ENCODE assay signal across 25 cellular contexts in the genomic region with DNA sequence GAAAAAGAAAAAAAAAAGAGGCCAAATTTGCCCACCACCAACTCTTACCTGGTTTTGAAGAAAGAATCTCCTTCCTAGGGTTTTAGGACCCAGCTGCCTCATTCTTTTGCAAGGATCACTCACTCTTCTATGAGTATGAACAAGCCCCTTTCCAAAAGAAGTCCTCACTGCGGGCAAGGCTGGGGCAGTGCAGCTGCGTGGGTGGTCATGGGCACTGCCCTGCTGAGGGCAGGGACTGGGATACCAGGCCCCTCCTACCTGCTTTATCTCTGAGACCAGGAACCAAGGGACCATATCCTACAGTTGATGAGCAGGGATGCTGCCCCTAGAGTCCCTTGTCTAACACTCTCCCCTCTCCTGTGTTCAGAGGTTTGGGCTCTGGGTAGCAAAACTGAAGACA. TPM values are rescaled to one million over a fixed set of nuclear protein-coding genes. Genes with fewer than 3 reads are reported as not detected.
DNase-seq lines count a peak whose midpoint lies in the region; ATAC-seq, FAIRE-seq and TF ChIP-seq lines count a peak whose summit lies in the region.
"Had no signal": no experiment of that assay in that cellular context is flagged by ENCODE, and none has a peak within 500 bp of the region (broad histone marks: within the 10 kb centered on the region; RNA-seq: fewer than 3 reads in every experiment).

No MANE protein-coding gene starts in this region.

- H3K27ac ChIP-seq in mammary epithelial cell (ENCODE audit: insufficient read depth, low read depth, low read length), result no peak overlapping the region
- H3K27ac ChIP-seq in SJCRH30, result no peak overlapping the region

- H3K4me1 ChIP-seq in mammary epithelial cell (ENCODE audit: insufficient read depth, low read length) (no peaks in the 10 kb centered on the region), SJCRH30 (no peaks in the 10 kb centered on the region)

- H3K4me3 Mint-ChIP-seq in MCF 10A (ENCODE audit: unreplicated experiment), result no peak overlapping the region
- peak overlapping the region; percentile 12 for H3K4me3 Mint-ChIP-seq in neural crest cell

- no peaks in the 10 kb centered on the region for H3K27me3 Mint-ChIP-seq in MCF 10A (ENCODE audit: insufficient read depth, unreplicated experiment)
- H3K27me3 Mint-ChIP-seq in neural crest cell (ENCODE audit: low read depth), result peaks cover 5% of the 10 kb centered on the region
- H3K27me3 Mint-ChIP-seq: CD8-positive, alpha-beta memory T cell had no signal

- H3K27me3 ChIP-seq in mammary epithelial cell (ENCODE audit: insufficient read depth, low read length), result no peaks in the 10 kb centered on the region
- no peaks in the 10 kb centered on the region for H3K27me3 ChIP-seq in bronchial epithelial cell (ENCODE audit: control insufficient read depth, insufficient read depth, low read length)
- no peaks in the 10 kb centered on the region for H3K27me3 ChIP-seq in SJCRH30

- H4K20me1 ChIP-seq in mammary epithelial cell (ENCODE audit: insufficient read depth, low read length), result no peaks in the 10 kb centered on the region

- no peaks in the 10 kb centered on the region for H3K36me3 ChIP-seq in mammary epithelial cell (ENCODE audit: insufficient read depth, low read length)
- H3K36me3 ChIP-seq in bronchial epithelial cell (ENCODE audit: control insufficient read depth, insufficient read depth, low read length), result no peaks in the 10 kb centered on the region
- H3K36me3 ChIP-seq in SJCRH30, result no peaks in the 10 kb centered on the region

- H3K4me3 ChIP-seq in mammary epithelial cell (replicated peaks in 1 of 3; ENCODE audit: insufficient read depth in 1 of 3, low read depth in 2 of 3, low read length in 3 of 3) (no peak overlapping the region), bronchial epithelial cell (ENCODE audit: low read depth, low read length) (no peak overlapping the region), SJCRH30 (no peak overlapping the region)

- TF ChIP-seq CTCF in mammary epithelial cell (conservative IDR thresholded peaks at IDR 0.05 in 1 of 2, IDR thresholded peaks at IDR 0.05 in 1 of 2; ENCODE audit: extremely low read depth in 1 of 2, insufficient read depth in 1 of 2, low read depth in 1 of 2, low read length in 2 of 2), result no peak
- TF ChIP-seq CTCF in MCF 10A (IDR thresholded peaks at IDR 0.05; ENCODE audit: unreplicated experiment), result no peak
- no peak for TF ChIP-seq CTCF in bronchial epithelial cell (IDR thresholded peaks at IDR 0.05; ENCODE audit: insufficient read depth, low read length, severe bottlenecking)
- no peak for TF ChIP-seq CTCF in neural crest cell (conservative IDR thresholded peaks at IDR 0.05)

- peaks cover 13% of the 10 kb centered on the region for H3K4me1 Mint-ChIP-seq in MCF 10A (ENCODE audit: insufficient read depth, unreplicated experiment)
- H3K4me1 Mint-ChIP-seq in neural crest cell, result peaks cover 19% of the 10 kb centered on the region

- H3K9ac ChIP-seq in mammary epithelial cell (ENCODE audit: insufficient read depth, low read length), result no peak overlapping the region
- H3K9ac ChIP-seq: SK-N-SH had no signal

- H3K27ac Mint-ChIP-seq in MCF 10A (ENCODE audit: low read depth, unreplicated experiment) (no peak overlapping the region), neural crest cell (ENCODE audit: unreplicated experiment) (no peak overlapping the region)

- H3K36me3 Mint-ChIP-seq in MCF 10A (ENCODE audit: insufficient read depth, unreplicated experiment) (no peaks in the 10 kb centered on the region), neural crest cell (ENCODE audit: low read depth) (no peaks in the 10 kb centered on the region)

- H3K4me2 ChIP-seq in mammary epithelial cell (ENCODE audit: insufficient read depth, low read depth, low read length), result no peak overlapping the region

- no peaks in the 10 kb centered on the region for H3K9me3 ChIP-seq in mammary epithelial cell (replicated peaks; ENCODE audit: insufficient read depth, low read length)
- H3K9me3 ChIP-seq in SJCRH30 (replicated peaks), result no peaks in the 10 kb centered on the region
- H3K9me3 ChIP-seq: SK-N-SH had no signal

- BruUV-seq in mammary epithelial cell (replicated peaks; lab: Mats Ljungman, UMichigan), result no TSS peak
- BruUV-seq in MCF 10A (replicated peaks; lab: Mats Ljungman, UMichigan), result no TSS peak

- WGBS in mammary epithelial cell (ENCODE audit: low coverage, missing lambda C conversion rate), result 61% methylated on average over 2 of the region's 2 CpGs

- H3K79me2 ChIP-seq in mammary epithelial cell (ENCODE audit: insufficient read depth, low read length), result no peaks in the 10 kb centered on the region

- intact Hi-C loops in mammary epithelial cell (cut with micrococcal nuclease), result loop anchor here (2.0 kb wide), 2 partner anchors 43 to 51 kb away; a partner anchor contains a TSS
- intact Hi-C loops in MCF 10A (cut with micrococcal nuclease), result no loop called here

- TF ChIP-seq POLR2A in GM12892 (IDR thresholded peaks at IDR 0.05; ENCODE audit: low read depth, low read length), result no peak

- FAIRE-seq in bronchial epithelial cell (lab: Jason Lieb, UNC) (no peak), GM12892 (lab: Jason Lieb, UNC) (no peak)
- FAIRE-seq: GM12891, GM18507 had no signal

- dilution Hi-C loops in mammary epithelial cell (cut with HindIII; ENCODE audit: low sequenced_read_pairs), result no loop called here

- H3K9me3 Mint-ChIP-seq in MCF 10A (ENCODE audit: unreplicated experiment) (no peaks in the 10 kb centered on the region), neural crest cell (peaks cover 3% of the 10 kb centered on the region)
- H3K9me3 Mint-ChIP-seq: CD8-positive, alpha-beta memory T cell had no signal

- H2AFZ ChIP-seq in mammary epithelial cell (ENCODE audit: low read depth, low read length), result no peak overlapping the region

- DNase-seq in mammary epithelial cell (peak; percentile 36), MCF 10A (ENCODE audit: unreplicated experiment) (no peak), bronchial epithelial cell (ENCODE audit: low read depth) (peak; percentile 46), neural crest cell (ENCODE audit: low read depth, low spot score) (no peak), GM12892 (ENCODE audit: insufficient read length) (no peak), SJCRH30 (no peak)
- DNase-seq: 8988T; C1 segment of cervical spinal cord; Calu3; CD8-positive, alpha-beta memory T cell; DMS153; KG1; NCI-H1105; NCI-H146; NCI-H2029; NCI-H226; NCI-H526; SHP77; SK-N-SH had no signal

- in situ Hi-C loops in mammary epithelial cell (cut with MboI; ENCODE audit: low sequenced_read_pairs in 2 of 2), result no loop called here

- ATAC-seq in GM21529 (IDR thresholded peaks at IDR 0.05; ENCODE audit: unreplicated experiment) (no peak), GM19397 (IDR thresholded peaks at IDR 0.05; ENCODE audit: unreplicated experiment) (no peak)

- POLR2A ChIA-PET in MCF 10A (lab: Yijun Ruan, JAX), result interaction anchor here (0.6 to 2.2 kb wide), 8 partner anchors 10 to 1616 kb away, joined by 3 to 8 read pairs (median 3); a partner anchor contains a TSS

- CTCF ChIA-PET in mammary epithelial cell (lab: Charles Lee; ENCODE audit: low non-redundant PET), result interaction anchor here (0.6 to 0.7 kb wide), 2 partner anchors 25 to 44 kb away, joined by 3 to 11 read pairs; no protein-coding TSS in a partner anchor
- CTCF ChIA-PET in MCF 10A (lab: Yijun Ruan, JAX), result interaction anchor here (1.8 to 5.4 kb wide), 2 partner anchors 10 to 44 kb away, joined by 5 to 29 read pairs; a partner anchor contains a TSS

RNA-seq across cellular contexts. Expression of a gene that starts 20.6 kb away (rescaled TPM):
- total RNA-seq in mammary epithelial cell, result under 1 TPM in 1 of 2 donors, not detected in 1; 0.17 TPM
- polyA plus RNA-seq in mammary epithelial cell, result 0.03 TPM
- polyA minus RNA-seq in mammary epithelial cell, result not detected
- total RNA-seq in MCF 10A (2022), result 0.21 TPM in 1 of 2 replicates, not detected in the other
- total RNA-seq in bronchial epithelial cell, result 0.79 TPM in 1 of 2 replicates, not detected in the other
- 0.21 TPM in 1 of 2 replicates, not detected in the other for total RNA-seq in neural crest cell
- polyA plus RNA-seq in GM12892 (2012; ENCODE audit: missing spikeins), result not detected
- not detected in 2 replicates for total RNA-seq in SJCRH30 (2014; rRNA removed; shearing (Covaris generic))
- total RNA-seq: Calu3; CD8-positive, alpha-beta memory T cell; H4; RPMI7951 had no signal
- polyA plus RNA-seq: CD8-positive, alpha-beta memory T cell had no signal

RNA-seq across cellular contexts. Expression of a gene that starts 34.3 kb away (rescaled TPM):
- total RNA-seq in mammary epithelial cell (10 to 100 TPM in 1 of 2 donors, 1 to 10 TPM in 1; 4.3 to 16.0 TPM), MCF 10A (2022) (19.7 and 19.9 TPM in 2 replicates), bronchial epithelial cell (1.8 and 2.2 TPM in 2 replicates), neural crest cell (25.6 and 25.9 TPM in 2 replicates)
- 0.94 TPM for polyA plus RNA-seq in mammary epithelial cell
- polyA minus RNA-seq in mammary epithelial cell, result 5.4 TPM
- 2.1 TPM for polyA plus RNA-seq in GM12892 (2012; ENCODE audit: missing spikeins)
- total RNA-seq in SJCRH30 (2014; rRNA removed; shearing (Covaris generic)), result 3.2 and 3.8 TPM in 2 replicates

RNA-seq across cellular contexts. Expression of a gene that starts 44.6 kb away (rescaled TPM):
- total RNA-seq in mammary epithelial cell, result 1 to 10 TPM; 4.4 to 6.2 TPM
- polyA plus RNA-seq in mammary epithelial cell, result 1.4 TPM
- polyA minus RNA-seq in mammary epithelial cell, result 0.26 TPM
- 9.5 and 11.6 TPM in 2 replicates for total RNA-seq in MCF 10A (2022)
- total RNA-seq in bronchial epithelial cell, result 15.5 and 27.7 TPM in 2 replicates
- total RNA-seq in neural crest cell, result 23.8 and 25.5 TPM in 2 replicates
- 32.0 TPM for polyA plus RNA-seq in GM12892 (2012; ENCODE audit: missing spikeins)
- total RNA-seq in SJCRH30 (2014; rRNA removed; shearing (Covaris generic)), result 2.8 and 5.2 TPM in 2 replicates

RNA-seq across cellular contexts. Expression of a gene that starts 50.5 kb away (rescaled TPM):
- total RNA-seq in mammary epithelial cell (10 to 100 TPM; 39.8 to 80.6 TPM), MCF 10A (2022) (96.3 and 105 TPM in 2 replicates), bronchial epithelial cell (85.3 and 126 TPM in 2 replicates), neural crest cell (46.3 and 47.4 TPM in 2 replicates)
- 139 TPM for polyA plus RNA-seq in mammary epithelial cell
- polyA minus RNA-seq in mammary epithelial cell, result 80.4 TPM
- polyA plus RNA-seq in GM12892 (2012; ENCODE audit: missing spikeins), result 34.6 TPM
- 28.9 and 32.3 TPM in 2 replicates for total RNA-seq in SJCRH30 (2014; rRNA removed; shearing (Covaris generic))

Comparison
In these comparisons a context has a peak if more than half of its experiments do, and no peak if none do; other contexts are left out.
1. DNase-seq: peak in mammary epithelial cell (single experiment) and bronchial epithelial cell (single experiment); none in MCF 10A (single experiment), neural crest cell (single experiment), GM12892 (single experiment) and SJCRH30 (0 of 2).